ENCODE assay signal across 8 cellular contexts in the genomic region with DNA sequence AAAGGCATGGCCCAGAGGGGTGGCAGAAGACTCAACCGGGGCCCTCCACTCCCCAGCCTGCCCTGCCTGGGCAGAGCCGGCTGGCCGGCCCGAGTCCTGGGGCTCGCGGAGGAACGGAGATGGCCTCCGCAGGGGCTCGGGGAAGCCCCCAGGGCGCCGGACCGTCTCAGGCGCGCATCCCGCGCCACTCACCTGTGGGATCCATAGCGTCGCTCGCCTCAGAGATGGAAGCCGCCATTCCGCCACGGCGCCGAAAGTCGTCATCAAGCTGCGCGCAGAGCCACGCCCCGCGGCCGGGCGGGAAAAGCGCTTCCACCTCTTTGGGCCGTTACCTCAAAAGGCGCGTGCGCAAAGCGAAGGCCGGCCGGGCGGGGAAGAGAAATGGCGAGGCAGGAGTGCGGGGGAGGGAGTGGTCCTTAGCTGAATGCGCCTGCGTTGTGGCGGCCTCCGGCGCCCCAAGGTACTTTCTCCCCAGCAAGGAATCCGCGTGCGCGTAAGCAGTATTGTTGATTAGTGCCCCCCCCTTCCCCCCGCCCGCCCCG. TPM values are rescaled to one million over a fixed set of nuclear protein-coding genes. Genes with fewer than 3 reads are reported as not detected.
DNase-seq lines count a peak whose midpoint lies in the region; ATAC-seq and TF ChIP-seq lines count a peak whose summit lies in the region.

A gene with protein sequence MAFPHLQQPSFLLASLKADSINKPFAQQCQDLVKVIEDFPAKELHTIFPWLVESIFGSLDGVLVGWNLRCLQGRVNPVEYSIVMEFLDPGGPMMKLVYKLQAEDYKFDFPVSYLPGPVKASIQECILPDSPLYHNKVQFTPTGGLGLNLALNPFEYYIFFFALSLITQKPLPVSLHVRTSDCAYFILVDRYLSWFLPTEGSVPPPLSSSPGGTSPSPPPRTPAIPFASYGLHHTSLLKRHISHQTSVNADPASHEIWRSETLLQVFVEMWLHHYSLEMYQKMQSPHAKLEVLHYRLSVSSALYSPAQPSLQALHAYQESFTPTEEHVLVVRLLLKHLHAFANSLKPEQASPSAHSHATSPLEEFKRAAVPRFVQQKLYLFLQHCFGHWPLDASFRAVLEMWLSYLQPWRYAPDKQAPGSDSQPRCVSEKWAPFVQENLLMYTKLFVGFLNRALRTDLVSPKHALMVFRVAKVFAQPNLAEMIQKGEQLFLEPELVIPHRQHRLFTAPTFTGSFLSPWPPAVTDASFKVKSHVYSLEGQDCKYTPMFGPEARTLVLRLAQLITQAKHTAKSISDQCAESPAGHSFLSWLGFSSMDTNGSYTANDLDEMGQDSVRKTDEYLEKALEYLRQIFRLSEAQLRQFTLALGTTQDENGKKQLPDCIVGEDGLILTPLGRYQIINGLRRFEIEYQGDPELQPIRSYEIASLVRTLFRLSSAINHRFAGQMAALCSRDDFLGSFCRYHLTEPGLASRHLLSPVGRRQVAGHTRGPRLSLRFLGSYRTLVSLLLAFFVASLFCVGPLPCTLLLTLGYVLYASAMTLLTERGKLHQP (minus strand): TSS at position 265 of the 542 bp plus-strand sequence. CDS start 5,010 bp downstream, outside the sequence.

- peak within 1 kb of the TSS; percentile 93 for H3K27ac Mint-ChIP-seq in chondrocyte (ENCODE audit: unreplicated experiment)

- H3K27me3 Mint-ChIP-seq in chondrocyte (ENCODE audit: low read depth): no peaks in the 10 kb centered on the region

- H3K4me3 ChIP-seq in AG10803 (ENCODE audit: low read length) (peak within 1 kb of the TSS; percentile 92), kidney epithelial cell (ENCODE audit: low read depth, low read length) (peak within 1 kb of the TSS; percentile 79)

- no peaks in the 10 kb centered on the region for H3K27me3 ChIP-seq in kidney epithelial cell (ENCODE audit: control insufficient read depth, insufficient read depth, low read length)

- peak; percentile 65 for ATAC-seq in HG03439 (IDR thresholded peaks at IDR 0.05; ENCODE audit: unreplicated experiment)

- TF ChIP-seq CTCF in AG10803 (conservative IDR thresholded peaks at IDR 0.05; ENCODE audit: low read length) (no peak), chondrocyte (IDR thresholded peaks at IDR 0.05) (no peak), kidney epithelial cell (IDR thresholded peaks at IDR 0.05; ENCODE audit: insufficient read depth, low read length, poor library complexity, severe bottlenecking) (no peak)

- no peaks in the 10 kb centered on the region for H3K36me3 Mint-ChIP-seq in chondrocyte (ENCODE audit: low read depth)

- H3K4me3 Mint-ChIP-seq in chondrocyte (ENCODE audit: unreplicated experiment): peak within 1 kb of the TSS; percentile 90

- H3K9me3 Mint-ChIP-seq in chondrocyte (ENCODE audit: low read depth): no peaks in the 10 kb centered on the region

- H3K4me1 Mint-ChIP-seq in chondrocyte (ENCODE audit: low read depth): peaks cover 30% of the 10 kb centered on the region

- TF ChIP-seq POLR2A in GM19193 (IDR thresholded peaks at IDR 0.05; ENCODE audit: extremely low read depth, insufficient read depth, insufficient read length): peak; percentile 49

- peak; percentile 94 for DNase-seq in AG10803 (ENCODE audit: low read depth)
- peak; percentile 93 for DNase-seq in NCI-H510A treated with DMSO at 0.1 percent for 48 hours (lab: John Stamatoyannopoulos, UW)
- peak; percentile 91 to 98 for DNase-seq in activated CD4-positive, alpha-beta T cell treated with anti-CD3 and anti-CD28 coated beads for 24 hours (ENCODE audit: low read depth in 2 of 2)
- peak; percentile 98 for DNase-seq in chondrocyte (ENCODE audit: low spot score)
- DNase-seq in kidney epithelial cell (ENCODE audit: low read depth): peak; percentile 72
- DNase-seq in stimulated activated CD4-positive, alpha-beta T cell treated with anti-CD3 and anti-CD28 coated beads, Interleukin-15, amount 100 ng/mL, for 48 hours (ENCODE audit: low read depth in 2 of 2): peak; percentile 95 to 96

- H3K36me3 ChIP-seq in kidney epithelial cell (ENCODE audit: control insufficient read depth, insufficient read depth, low read length): peaks cover 1% of the 10 kb centered on the region

RNA-seq across cellular contexts. Expression of the gene that starts here (rescaled TPM):
- 50.7 to 67.1 TPM (median 58.3 TPM) in 3 replicates for total RNA-seq in chondrocyte
- 52.8 and 64.8 TPM in 2 replicates for total RNA-seq in kidney epithelial cell

Comparison
In these comparisons a context has a peak if more than half of its experiments do, and no peak if none do; other contexts are left out.
1. Peak in every context shown above with its lines: DNase-seq, ATAC-seq and H3K4me3 ChIP-seq.